ENCODE assay signal across 9 cellular contexts in the genomic region with DNA sequence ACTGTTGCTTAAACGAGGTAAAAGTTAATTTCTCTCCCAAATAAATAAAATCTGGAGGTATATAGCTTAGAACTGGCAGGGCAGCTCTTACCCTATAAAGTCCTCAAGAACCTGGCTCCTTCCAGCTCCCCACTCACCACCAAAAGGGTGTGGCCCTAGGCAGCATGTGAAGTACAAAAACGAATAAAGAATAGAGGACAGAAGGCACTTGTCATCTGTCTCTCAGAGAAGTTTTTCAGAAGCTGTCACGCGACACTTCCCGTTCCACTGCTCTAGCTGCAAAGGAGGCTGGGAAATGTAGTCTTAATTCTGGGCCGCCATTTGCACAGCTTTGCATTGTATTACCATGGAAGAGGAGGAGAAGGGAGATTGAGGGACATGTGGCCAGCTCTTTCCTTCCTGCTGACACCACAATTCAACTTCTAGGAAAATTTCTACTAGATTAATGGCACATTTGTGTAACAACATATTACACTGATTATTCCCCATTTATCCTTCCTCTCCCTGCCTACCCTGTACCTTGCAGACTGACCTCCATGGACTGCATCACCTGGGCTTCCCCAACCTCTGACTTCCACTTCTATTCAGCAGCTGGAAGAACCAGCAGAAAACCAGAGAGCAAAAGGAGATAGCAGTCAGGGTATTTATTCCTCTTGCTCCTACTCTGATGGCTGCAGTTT.
DNase-seq lines count a peak whose midpoint lies in the region; ATAC-seq, FAIRE-seq and TF ChIP-seq lines count a peak whose summit lies in the region.
"Had no signal": no experiment of that assay in that cellular context is flagged by ENCODE, and none has a peak within 500 bp of the region (broad histone marks: within the 10 kb centered on the region; RNA-seq: fewer than 3 reads in every experiment).

No MANE protein-coding gene starts in this region.

- H3K4me2 ChIP-seq in smooth muscle cell = peak overlapping the region; percentile 83

- TF ChIP-seq POLR2A in GM12891 (IDR thresholded peaks at IDR 0.05; ENCODE audit: low read depth, low read length) (no peak), NB4 (IDR thresholded peaks at IDR 0.05; ENCODE audit: extremely low read depth, insufficient read length) (no peak)

- H3K79me2 ChIP-seq in smooth muscle cell (ENCODE audit: low read depth) = no peaks in the 10 kb centered on the region

- H3K27ac ChIP-seq in smooth muscle cell (ENCODE audit: low read depth) = no peak overlapping the region
- H3K27ac ChIP-seq: ovary had no signal

- peaks cover 0 to 10% (median 6%) of the 10 kb centered on the region in 3 donors for H3K4me1 Mint-ChIP-seq in T-cell

- H3K27me3 Mint-ChIP-seq in T-cell = no peaks in the 10 kb centered on the region

- ATAC-seq in HG02623 (IDR thresholded peaks at IDR 0.05; ENCODE audit: unreplicated experiment) (peak; percentile 97), T-cell (replicated peaks in 1 of 4) (peak; percentile 97 to 99 (median 98))

- POLR2A ChIA-PET in T-cell (lab: Charles Lee) = interaction anchor here (0.6 to 1.0 kb wide), 4 partner anchors 12 to 266 kb away, joined by 3 read pairs; no protein-coding TSS in a partner anchor

- H3K27ac Mint-ChIP-seq in T-cell = peak overlapping the region in 1 of 2 donors; percentile 49

- no peaks in the 10 kb centered on the region for H3K4me1 ChIP-seq in smooth muscle cell (ENCODE audit: low read depth)

- H3K9ac ChIP-seq in smooth muscle cell (ENCODE audit: low read depth) = peak overlapping the region; percentile 63

- FAIRE-seq in GM12891 (lab: Jason Lieb, UNC) = peak; percentile 90

- no peak for TF ChIP-seq CTCF in NB4 (IDR thresholded peaks at IDR 0.05; ENCODE audit: low read depth, low read length)
- no peak for TF ChIP-seq CTCF in smooth muscle cell (IDR thresholded peaks at IDR 0.05; ENCODE audit: borderline replicate concordance, insufficient read depth, poor library complexity, severe bottlenecking)

- peak overlapping the region; percentile 6 to 56 (median 40) for H3K4me3 Mint-ChIP-seq in T-cell

- H3K27me3 ChIP-seq in smooth muscle cell (ENCODE audit: low read depth) = no peaks in the 10 kb centered on the region
- H3K27me3 ChIP-seq: ovary had no signal

- H2AFZ ChIP-seq in smooth muscle cell (ENCODE audit: low read depth) = peak overlapping the region; percentile 84

- H3K36me3 Mint-ChIP-seq in T-cell = no peaks in the 10 kb centered on the region

- no peaks in the 10 kb centered on the region for H4K20me1 ChIP-seq in smooth muscle cell (ENCODE audit: low read depth)

- DNase-seq in GM12891 (ENCODE audit: insufficient read length, low spot score) = peak; percentile 30
- peak; percentile 87 for DNase-seq in NB4 (ENCODE audit: low read depth)
- DNase-seq in T-cell = peak; percentile 28 to 76 (median 58)
- peak; percentile 68 for DNase-seq in amniotic epithelial cell (ENCODE audit: low read depth)
- DNase-seq in hippocampal formation (lab: John Stamatoyannopoulos, UW) = peak; percentile 0 to 2
- DNase-seq in smooth muscle cell (lab: John Stamatoyannopoulos, UW; ENCODE audit: unreplicated experiment) = no peak
- DNase-seq in OCI-M2 (lab: John Stamatoyannopoulos, UW; ENCODE audit: unreplicated experiment) = no peak

- WGBS in smooth muscle cell (ENCODE audit: low lambda C conversion rate) = 22% methylated on average over 6 of the region's 6 CpGs

- no peaks in the 10 kb centered on the region for H3F3A ChIP-seq in smooth muscle cell (ENCODE audit: low read depth)

- no peaks in the 10 kb centered on the region for H3K9me3 Mint-ChIP-seq in T-cell

- H3K9me3 ChIP-seq in smooth muscle cell (replicated peaks; ENCODE audit: low read depth) = no peaks in the 10 kb centered on the region
- H3K9me3 ChIP-seq: ovary had no signal

- H3K4me3 ChIP-seq in NB4 (ENCODE audit: low read depth, low read length) (peak overlapping the region; percentile 26), smooth muscle cell (peak overlapping the region; percentile 55)
- H3K4me3 ChIP-seq: ovary had no signal

- H3K36me3 ChIP-seq in smooth muscle cell (ENCODE audit: low read depth) = no peaks in the 10 kb centered on the region
- H3K36me3 ChIP-seq: ovary had no signal

- CTCF ChIA-PET in T-cell (lab: Charles Lee) = interaction anchor here (0.5 to 1.1 kb wide), 3 partner anchors 20 to 136 kb away, joined by 4 to 12 read pairs (median 6); a partner anchor contains a TSS

TF ChIP-seq in GM12891, 5 proteins besides CTCF, POLR2A, EP300 and RAD21:
- TF ChIP-seq SPI1 (IDR thresholded peaks at IDR 0.05; ENCODE audit: low read depth, low read length) = peak; percentile 64
- TF ChIP-seq POLR2AphosphoS5 (IDR thresholded peaks at IDR 0.05; ENCODE audit: low read depth, low read length) = no peak
- TF ChIP-seq PAX5 (IDR thresholded peaks at IDR 0.05; ENCODE audit: insufficient read depth, low read length, severe bottlenecking) = no peak
- TF ChIP-seq TAF1 (IDR thresholded peaks at IDR 0.05; ENCODE audit: low read depth, low read length) = no peak
- TF ChIP-seq POU2F2 (IDR thresholded peaks at IDR 0.05; ENCODE audit: low read depth, low read length) = no peak

Comparison
In these comparisons a context has a peak if more than half of its experiments do, and no peak if none do; other contexts are left out.
1. DNase-seq: peak in GM12891 (single experiment), NB4 (single experiment), T-cell (34 of 34), amniotic epithelial cell (single experiment) and hippocampal formation (2 of 2); none in smooth muscle cell (single experiment) and OCI-M2 (single experiment).